In genomic region chr21:44914176-44914874, GRCh38 we compare ENCODE assay signal across 8 cellular contexts. TPM values are rescaled to one million over a fixed set of nuclear protein-coding genes. Genes with fewer than 3 reads are reported as not detected.
DNase-seq lines count a peak whose midpoint lies in the region; ATAC-seq and TF ChIP-seq lines count a peak whose summit lies in the region.

No MANE protein-coding gene starts in this region.

- TF ChIP-seq CTCF in HFFc6 (IDR thresholded peaks at IDR 0.05) = no peak

- H3K9me3 Mint-ChIP-seq in HFFc6 = no peaks in the 10 kb centered on the region

- H3K4me3 Mint-ChIP-seq in T-helper 17 cell (peak overlapping the region; percentile 91), HFFc6 (no peak overlapping the region)

- no peaks in the 10 kb centered on the region for H3K27me3 Mint-ChIP-seq in T-helper 17 cell
- peaks cover 16% of the 10 kb centered on the region for H3K27me3 Mint-ChIP-seq in HFFc6 (ENCODE audit: insufficient read depth)

- H3K4me1 Mint-ChIP-seq in T-helper 17 cell (peaks cover 57% of the 10 kb centered on the region), HFFc6 (ENCODE audit: low read depth) (peaks cover 16% of the 10 kb centered on the region)

- intact Hi-C loops in Right ventricle myocardium superior (cut with DNase I) = no loop called here

- ATAC-seq in T-helper 17 cell (peak; percentile 61), Right ventricle myocardium superior (ENCODE audit: poor library complexity) (no peak)

- H3K27ac Mint-ChIP-seq in T-helper 17 cell (peak overlapping the region; percentile 96), HFFc6 (no peak overlapping the region)

- H3K9me3 ChIP-seq in T-helper 17 cell (ENCODE audit: control insufficient read depth, low read length, poor library complexity, severe bottlenecking) = no peaks in the 10 kb centered on the region

- no peaks in the 10 kb centered on the region for H3K36me3 Mint-ChIP-seq in T-helper 17 cell (ENCODE audit: low read depth)
- no peaks in the 10 kb centered on the region for H3K36me3 Mint-ChIP-seq in HFFc6 (ENCODE audit: low read depth)

- peak; percentile 41 for DNase-seq in stimulated activated CD4-positive, alpha-beta T cell treated with anti-CD3 and anti-CD28 coated beads, Interleukin-12 subunit alpha, Interleukin-12 subunit beta, amount 100 ng/mL, for 4 hours
- no peak for DNase-seq in stimulated activated CD4-positive, alpha-beta T cell treated with anti-CD3 and anti-CD28 coated beads, Interleukin-2, amount 100 ng/mL, for 48 hours
- peak in 1 of 3 donors; percentile 31 for DNase-seq in T-helper 17 cell
- peak; percentile 71 for DNase-seq in Right ventricle myocardium superior
- no peak for DNase-seq in middle frontal gyrus (ENCODE audit: extremely low spot score, low spot score)
- DNase-seq in HFFc6 = no peak
- DNase-seq in NCI-H2196 treated with DMSO at 0.1 percent for 48 hours (lab: John Stamatoyannopoulos, UW; ENCODE audit: unreplicated experiment) = no peak
- DNase-seq in NCI-H1694 (lab: John Stamatoyannopoulos, UW) = no peak

RNA-seq across cellular contexts. Expression of gene ITGB2, which starts 6.4 kb away (rescaled TPM):
- total RNA-seq in T-helper 17 cell (100 to 1,000 TPM; 248 to 359 TPM), Right ventricle myocardium superior (23.8 TPM)
- under 1 TPM in 3 of 6 experiments, not detected in 3; 0.19 to 0.45 (median 0.33) TPM for total RNA-seq in HFFc6 (2021; fragmentation: NEBNext Ultra II Directional; extraction: Animal tissue kit (Norgen Biotek cat#: 25700))

RNA-seq across cellular contexts. Expression of gene SLX9, which starts 25.5 kb away (rescaled TPM):
- total RNA-seq in T-helper 17 cell (10 to 100 TPM; 14.0 to 15.4 TPM), Right ventricle myocardium superior (77.4 TPM)
- 10 to 100 TPM; 27.7 to 34.7 (median 31.5) TPM for total RNA-seq in HFFc6 (2021; fragmentation: NEBNext Ultra II Directional; extraction: Animal tissue kit (Norgen Biotek cat#: 25700))

RNA-seq across cellular contexts. Expression of gene PTTG1IP, which starts 40.8 kb away (rescaled TPM):
- total RNA-seq in T-helper 17 cell (100 to 1,000 TPM in 1 of 2 donors, 10 to 100 TPM in 1; 98.4 to 123 TPM), Right ventricle myocardium superior (133 TPM)
- total RNA-seq in HFFc6 (2021; fragmentation: NEBNext Ultra II Directional; extraction: Animal tissue kit (Norgen Biotek cat#: 25700)) = 100 to 1,000 TPM; 241 to 290 (median 277) TPM

Comparison
In these comparisons a context has a peak if more than half of its experiments do, and no peak if none do; other contexts are left out.
1. DNase-seq: peak in stimulated activated CD4-positive, alpha-beta T cell treated with anti-CD3 and anti-CD28 coated beads, Interleukin-12 subunit alpha, Interleukin-12 subunit beta, amount 100 ng/mL, for 4 hours (single experiment) and Right ventricle myocardium superior (single experiment); none in stimulated activated CD4-positive, alpha-beta T cell treated with anti-CD3 and anti-CD28 coated beads, Interleukin-2, amount 100 ng/mL, for 48 hours (0 of 2), middle frontal gyrus (single experiment), HFFc6 (single experiment), NCI-H2196 treated with DMSO at 0.1 percent for 48 hours (single experiment) and NCI-H1694 (single experiment).
2. RNA of gene ITGB2, which starts 6.4 kb away (total RNA-seq): 248 to 359 TPM in T-helper 17 cell and 23.8 TPM in Right ventricle myocardium superior (single experiment); 0.19 to 0.45 TPM in HFFc6; every median in the first group is over 10 times any median in the second.